1 cellular context compared by ENCODE assay signal in genomic region chr1:226882631-226883409, GRCh38.
A peak's percentile ranks its signal among the peaks of the same experiment; 100 is the strongest.
TF ChIP-seq lines count a peak whose summit lies in the region.

No MANE protein-coding gene starts in this region.

TF ChIP-seq in GM12878, 131 proteins besides CTCF, POLR2A, EP300 and RAD21 (continued from another document and continues in another):
- no peak for TF ChIP-seq ZNF384 (IDR thresholded peaks at IDR 0.05; ENCODE audit: borderline replicate concordance, low read depth, low read length)
- no peak for TF ChIP-seq ZBTB40 (IDR thresholded peaks at IDR 0.05; ENCODE audit: borderline replicate concordance)
- TF ChIP-seq RELB (IDR thresholded peaks at IDR 0.05; ENCODE audit: low read depth), result peak; percentile 49
- no peak for TF ChIP-seq ZBTB33 (IDR thresholded peaks at IDR 0.05)
- TF ChIP-seq ZNF687 (IDR thresholded peaks at IDR 0.05), result no peak
- TF ChIP-seq MTA3 (IDR thresholded peaks at IDR 0.05; ENCODE audit: borderline replicate concordance, low read length), result peak; percentile 60; the same call in 1 of the 2 replicates
- TF ChIP-seq SUPT20H (IDR thresholded peaks at IDR 0.05; ENCODE audit: borderline replicate concordance, control insufficient read depth, low read depth, low read length), result no peak
- TF ChIP-seq SMAD1 (IDR thresholded peaks at IDR 0.05; ENCODE audit: low read depth, partially characterized antibody), result peak; percentile 3
- no peak for TF ChIP-seq PAX8 (IDR thresholded peaks at IDR 0.05)
- TF ChIP-seq NBN (IDR thresholded peaks at IDR 0.05), result 0 out of 2 replicates have a peak, but pooled peaks have one; percentile 32
- no peak for TF ChIP-seq SPI1 (IDR thresholded peaks at IDR 0.05; ENCODE audit: borderline replicate concordance, insufficient read depth, low read depth, low read length)
- TF ChIP-seq SRF (IDR thresholded peaks at IDR 0.05; ENCODE audit: low read depth in 2 of 2, low read length in 2 of 2), result no peak
- no peak for TF ChIP-seq YY1 (IDR thresholded peaks at IDR 0.05; ENCODE audit: low read depth, low read length)
- no peak for TF ChIP-seq SIN3A (IDR thresholded peaks at IDR 0.05; ENCODE audit: low read depth, low read length)
- TF ChIP-seq NR2F1 (conservative IDR thresholded peaks at IDR 0.05), result 0 out of 2 replicates have a peak, but pooled peaks have one; percentile 47
- peak; percentile 56; the same call in 1 of the 2 replicates for TF ChIP-seq MYB (IDR thresholded peaks at IDR 0.05; ENCODE audit: borderline replicate concordance, low read depth, low read length)
- no peak for TF ChIP-seq TBL1XR1 (IDR thresholded peaks at IDR 0.05; ENCODE audit: low read depth, low read length)
- TF ChIP-seq ZBTB4 (CRISPR knock-in tag; IDR thresholded peaks at IDR 0.05), result no peak
- no peak for TF ChIP-seq ZNF622 (IDR thresholded peaks at IDR 0.05)
- no peak for TF ChIP-seq ATF2 (IDR thresholded peaks at IDR 0.05; ENCODE audit: low read length)
- no peak for TF ChIP-seq ZBTB11 (CRISPR knock-in tag; IDR thresholded peaks at IDR 0.05)
- TF ChIP-seq RUNX3 (IDR thresholded peaks at IDR 0.05; ENCODE audit: low read length), result peak; percentile 38
- TF ChIP-seq BMI1 (IDR thresholded peaks at IDR 0.05; ENCODE audit: borderline replicate concordance), result no peak
- TF ChIP-seq SMC3 (IDR thresholded peaks at IDR 0.05; ENCODE audit: borderline replicate concordance, low read length), result no peak
- no peak; the same call in 1 of the 2 replicates for TF ChIP-seq ASH2L (IDR thresholded peaks at IDR 0.05; ENCODE audit: borderline replicate concordance, low read depth)
- no peak for TF ChIP-seq RB1 (IDR thresholded peaks at IDR 0.05; ENCODE audit: borderline replicate concordance)
- TF ChIP-seq MYC (IDR thresholded peaks at IDR 0.05; ENCODE audit: insufficient read depth, insufficient read length, insufficient replicate concordance, low read length, severe bottlenecking), result no peak
- TF ChIP-seq MTA2 (IDR thresholded peaks at IDR 0.05; ENCODE audit: low read depth), result 0 out of 2 replicates have a peak, but pooled peaks have one; percentile 18
- no peak for TF ChIP-seq POU2F2 (IDR thresholded peaks at IDR 0.05; ENCODE audit: borderline replicate concordance, low read depth, low read length)
- no peak for TF ChIP-seq FOS (IDR thresholded peaks at IDR 0.05; ENCODE audit: borderline replicate concordance, extremely low read depth, insufficient read length)
- TF ChIP-seq ATF7 (IDR thresholded peaks at IDR 0.05; ENCODE audit: low read depth), result peak; percentile 65
- no peak for TF ChIP-seq BCLAF1 (IDR thresholded peaks at IDR 0.05)
